In the genomic region with DNA sequence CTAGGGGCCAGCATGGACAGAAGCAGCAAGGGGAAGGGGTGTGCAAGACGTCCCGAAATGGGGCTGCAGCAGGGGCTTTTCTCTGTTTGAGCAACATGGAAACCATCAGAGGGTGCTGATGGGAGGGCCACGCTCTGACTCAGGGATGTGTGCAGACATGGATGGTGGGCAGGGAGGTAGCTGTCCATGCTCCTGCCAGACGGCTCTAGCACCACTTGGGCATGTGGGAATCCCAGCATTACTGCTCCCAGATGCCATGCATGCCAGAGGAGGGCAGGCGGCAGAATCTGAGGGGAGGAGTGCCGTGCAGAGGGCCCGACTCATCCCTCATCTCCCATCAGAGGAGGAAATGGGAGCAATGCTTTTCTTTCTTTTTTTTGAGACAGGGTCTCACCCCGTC, we compare ENCODE assay signal across 1 cellular context.
A peak's percentile ranks its signal among the peaks of the same experiment; 100 is the strongest.
TF ChIP-seq lines count a peak whose summit lies in the region.

No MANE protein-coding gene starts in this region.

TF ChIP-seq in IMR-90, 13 proteins besides CTCF, POLR2A, EP300 and RAD21 (continued from another document):
- no peak for TF ChIP-seq CHD1 (IDR thresholded peaks at IDR 0.05; ENCODE audit: low read depth, low read length)
- TF ChIP-seq FOS (IDR thresholded peaks at IDR 0.05; ENCODE audit: low read depth, low read length), result peak; percentile 8; the same call in 1 of the 2 replicates
- TF ChIP-seq NFE2L2 (IDR thresholded peaks at IDR 0.05; ENCODE audit: low read depth, low read length), result no peak
- TF ChIP-seq, protein P1, sequence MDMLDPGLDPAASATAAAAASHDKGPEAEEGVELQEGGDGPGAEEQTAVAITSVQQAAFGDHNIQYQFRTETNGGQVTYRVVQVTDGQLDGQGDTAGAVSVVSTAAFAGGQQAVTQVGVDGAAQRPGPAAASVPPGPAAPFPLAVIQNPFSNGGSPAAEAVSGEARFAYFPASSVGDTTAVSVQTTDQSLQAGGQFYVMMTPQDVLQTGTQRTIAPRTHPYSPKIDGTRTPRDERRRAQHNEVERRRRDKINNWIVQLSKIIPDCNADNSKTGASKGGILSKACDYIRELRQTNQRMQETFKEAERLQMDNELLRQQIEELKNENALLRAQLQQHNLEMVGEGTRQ (IDR thresholded peaks at IDR 0.05; ENCODE audit: low read depth, low read length), result no peak
TF ChIP-seq in IMR-90: peak in this region for 1.
